In the genomic region with DNA sequence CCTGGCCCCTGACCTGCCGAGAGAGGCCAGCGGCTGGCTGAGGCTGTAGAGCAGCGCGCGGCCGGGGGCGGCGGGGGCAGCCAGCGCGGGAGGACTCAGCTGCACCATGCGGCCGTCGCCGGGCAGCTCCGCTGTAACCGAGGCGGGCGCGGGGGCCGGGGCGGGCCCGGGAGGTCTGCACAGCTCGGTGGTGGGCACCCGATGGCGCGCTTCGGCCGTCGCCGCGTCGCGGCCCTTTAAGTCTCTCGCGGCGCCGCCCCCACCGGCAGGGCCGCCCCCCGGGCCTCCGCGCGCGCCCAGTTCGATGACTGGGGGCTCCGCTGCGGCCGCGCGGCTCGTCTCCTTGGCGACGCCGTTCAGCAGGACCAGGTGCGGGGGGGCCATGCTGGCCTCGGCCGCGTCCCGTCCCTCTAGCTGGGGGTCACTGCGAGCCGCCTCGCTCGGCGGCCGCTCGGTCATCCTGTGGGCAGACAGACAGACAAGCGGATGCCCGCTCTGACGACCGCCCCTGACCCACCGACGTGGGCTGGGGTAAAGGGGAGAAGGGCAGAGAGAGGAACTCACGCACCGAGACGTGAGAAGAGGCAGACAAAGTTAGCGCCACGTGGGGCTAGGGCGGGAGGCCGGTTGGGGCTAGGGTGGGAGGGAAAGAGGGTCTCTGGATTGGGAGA, we compare ENCODE assay signal across 8 cellular contexts. TPM values are rescaled to one million over a fixed set of nuclear protein-coding genes. Genes with fewer than 3 reads are reported as not detected.
DNase-seq lines count a peak whose midpoint lies in the region; ATAC-seq and TF ChIP-seq lines count a peak whose summit lies in the region.

No MANE protein-coding gene starts in this region.

- H3K4me3 ChIP-seq in iPS-18a (ENCODE audit: low read length) (peak overlapping the region; percentile 31), skeletal muscle satellite cell (ENCODE audit: low read length) (peak overlapping the region; percentile 26)

- no peak for TF ChIP-seq CTCF in VCaP (conservative IDR thresholded peaks at IDR 0.05)
- TF ChIP-seq CTCF in Calu3 (IDR thresholded peaks at IDR 0.05; ENCODE audit: unreplicated experiment), result no peak

- H3K36me3 ChIP-seq in iPS-18a (ENCODE audit: control insufficient read depth, low read depth, low read length) (no peaks in the 10 kb centered on the region), skeletal muscle satellite cell (ENCODE audit: insufficient read depth, low read length) (no peaks in the 10 kb centered on the region)

- H3K4me1 Mint-ChIP-seq in Calu3 (ENCODE audit: low read depth, unreplicated experiment), result no peaks in the 10 kb centered on the region

- H3K4me1 ChIP-seq in iPS-18a (ENCODE audit: control insufficient read depth, low read depth, low read length) (peaks cover 42% of the 10 kb centered on the region), skeletal muscle satellite cell (ENCODE audit: control insufficient read depth, insufficient read depth, low read length) (no peaks in the 10 kb centered on the region)

- H3K27me3 ChIP-seq in iPS-18a (ENCODE audit: control insufficient read depth, insufficient read depth, low read length) (peaks cover 100% of the 10 kb centered on the region), skeletal muscle satellite cell (ENCODE audit: control insufficient read depth, insufficient read depth, low read length) (peaks cover 98% of the 10 kb centered on the region)

- H3K27ac ChIP-seq in VCaP (peak overlapping the region; percentile 35; the same call in 1 of the 2 replicates), iPS-18a (ENCODE audit: low read length) (no peak overlapping the region)

- H3K36me3 Mint-ChIP-seq in Calu3 (ENCODE audit: insufficient read depth, unreplicated experiment), result no peaks in the 10 kb centered on the region

- H3K9me3 ChIP-seq in iPS-18a (ENCODE audit: control insufficient read depth, low read depth, low read length), result no peaks in the 10 kb centered on the region
- H3K9me3 ChIP-seq in skeletal muscle satellite cell (replicated peaks; ENCODE audit: low read length), result no peaks in the 10 kb centered on the region

- DNase-seq in DMS79 treated with DMSO at 0.1 percent for 48 hours (lab: John Stamatoyannopoulos, UW) (peak; percentile 8), DMS79 (lab: John Stamatoyannopoulos, UW) (no peak), Calu3 (no peak)
- no peak for DNase-seq in activated CD4-positive, alpha-beta T cell treated with anti-CD3 and anti-CD28 coated beads for 1 hour

- no peak for ATAC-seq in HG02798 (IDR thresholded peaks at IDR 0.05; ENCODE audit: poor library complexity, unreplicated experiment)

- no peaks in the 10 kb centered on the region for H3K27me3 Mint-ChIP-seq in Calu3 (ENCODE audit: unreplicated experiment)

- no peak overlapping the region for H3K9ac ChIP-seq in iPS-18a (ENCODE audit: low read length)
- no peak overlapping the region for H3K9ac ChIP-seq in skeletal muscle satellite cell (ENCODE audit: low read depth, low read length)

- H3K4me2 ChIP-seq in skeletal muscle satellite cell (ENCODE audit: low read length), result peak overlapping the region; percentile 21

- BruUV-seq in Calu3 (replicated peaks; lab: Mats Ljungman, UMichigan), result no TSS peak

- no peak overlapping the region for H3K4me3 Mint-ChIP-seq in Calu3 (ENCODE audit: low read depth, unreplicated experiment)

- intact Hi-C loops in Calu3 (cut with micrococcal nuclease; ENCODE audit: unreplicated experiment), result no loop called here

- H3K9me3 Mint-ChIP-seq in Calu3 (ENCODE audit: low read depth, unreplicated experiment), result no peaks in the 10 kb centered on the region

- no peak overlapping the region for H3K27ac Mint-ChIP-seq in Calu3 (ENCODE audit: unreplicated experiment)

- CTCF ChIA-PET in Calu3 (lab: Charles Lee), result interaction anchor here (1.2 kb wide), 1 partner anchor 33 kb away, joined by 4 read pairs; no protein-coding TSS in a partner anchor

RNA-seq across cellular contexts. Expression of a gene that starts 6.5 kb away (rescaled TPM):
- total RNA-seq in skeletal muscle satellite cell (2012; rRNA removed), result not detected in 2 replicates
- total RNA-seq in Calu3 (2022), result not detected in 2 replicates

RNA-seq across cellular contexts. Expression of a gene that starts 35.7 kb away (rescaled TPM):
- not detected in 2 replicates for total RNA-seq in skeletal muscle satellite cell (2012; rRNA removed)
- 231 and 327 TPM in 2 replicates for total RNA-seq in Calu3 (2022)
